Comparison of ENCODE assay signal across 25 cellular contexts in the genomic region with DNA sequence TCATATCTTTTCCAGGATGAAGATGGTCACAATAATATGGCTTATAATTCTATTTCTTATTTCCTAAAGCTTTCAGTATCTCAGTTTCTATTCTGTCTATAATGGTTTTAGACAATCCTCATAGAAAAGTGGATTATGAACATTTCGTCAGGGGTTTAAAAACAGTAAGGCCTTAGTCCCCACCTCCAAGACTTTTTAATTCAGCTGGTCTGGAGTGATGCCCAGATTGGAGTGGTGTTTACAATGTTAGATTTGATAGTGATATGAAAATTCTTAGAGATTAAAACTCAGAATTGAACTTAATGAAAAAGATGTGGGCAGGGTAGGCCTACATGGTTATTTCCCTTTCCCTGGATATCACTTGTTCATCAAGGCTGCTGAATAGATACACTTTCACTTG.
"Had no signal": no experiment of that assay in that cellular context is flagged by ENCODE, and none has a peak within 500 bp of the region (broad histone marks: within the 10 kb centered on the region; RNA-seq: fewer than 3 reads in every experiment).

No MANE protein-coding gene starts in this region.

- H3K27me3 ChIP-seq: neural progenitor cell, ovary, right lobe of liver, sigmoid colon, stomach, thyroid gland, tibial nerve, upper lobe of left lung, vagina had no signal

- H3K9ac ChIP-seq: neural progenitor cell, parathyroid adenoma had no signal

- DNase-seq: naive thymus-derived CD4-positive, alpha-beta T cell; natural killer cell; occipital lobe; ovary; psoas muscle; retina; right cardiac atrium; right lobe of liver; sigmoid colon; small intestine; stimulated activated CD4-positive, alpha-beta T cell treated with anti-CD3 and anti-CD28 coated beads, Interleukin-15, amount 100 ng/mL, for 24 hours; stimulated activated CD4-positive, alpha-beta T cell treated with anti-CD3 and anti-CD28 coated beads, Interleukin-2, amount 100 ng/mL, for 24 hours; stimulated activated CD4-positive, alpha-beta T cell treated with anti-CD3 and anti-CD28 coated beads, Interleukin-2, amount 100 ng/mL, for 48 hours; stimulated activated CD4-positive, alpha-beta T cell treated with anti-CD3 and anti-CD28 coated beads, Interleukin-4, amount 100 ng/mL, for 24 hours; stimulated activated naive B cell treated with anti-CD40 and anti-IgM and Interleukin-4, amounts not matched to agents 10 μg/mL and 1 μg/mL and 100 μg/mL, for 72 hours; stimulated activated naive CD4-positive, alpha-beta T cell treated with Interleukin-2 at 50 U/mL for 16 hours; stomach; thyroid gland; trophoblast cell; upper lobe of left lung had no signal

- H3K4me1 ChIP-seq: neural progenitor cell, parathyroid adenoma, psoas muscle, right lobe of liver, stomach, thyroid gland, tibial nerve, upper lobe of left lung, vagina had no signal

- H3K4me3 ChIP-seq: neural progenitor cell, ovary, psoas muscle, right lobe of liver, sigmoid colon, stomach, thoracic aorta, thyroid gland, tibial nerve, upper lobe of left lung, vagina had no signal

- H3K27ac ChIP-seq: neural progenitor cell, ovary, parathyroid adenoma, psoas muscle, right lobe of liver, sigmoid colon, stomach, thoracic aorta, thyroid gland, tibial nerve, upper lobe of left lung, vagina had no signal

- H3K36me3 ChIP-seq: neural progenitor cell, ovary, right lobe of liver, sigmoid colon, stomach, thoracic aorta, thyroid gland, tibial nerve, upper lobe of left lung, vagina had no signal
